Comparison of ENCODE assay signal across 13 cellular contexts in genomic region chr12:94660436-94660835, GRCh38.
"Had no signal": no experiment of that assay in that cellular context is flagged by ENCODE, and none has a peak within 500 bp of the region (broad histone marks: within the 10 kb centered on the region; RNA-seq: fewer than 3 reads in every experiment).

No MANE protein-coding gene starts in this region.

- H3K27me3 ChIP-seq: heart left ventricle, left lung, pancreas had no signal

- ATAC-seq: heart left ventricle, left lung, pancreas, right cardiac atrium had no signal

- H3K4me3 ChIP-seq: heart left ventricle, left lung, lung, pancreas, smooth muscle cell had no signal

- DNase-seq: effector memory CD4-positive, alpha-beta T cell; heart left ventricle; hippocampal formation; left lung; mesendoderm; naive B cell; occipital lobe; pancreas; right cardiac atrium; stimulated activated CD4-positive, alpha-beta T cell treated with anti-CD3 and anti-CD28 coated beads, Interleukin-2, amount 100 ng/mL, for 48 hours; stimulated activated naive CD4-positive, alpha-beta T cell treated with Interleukin-2 at 50 U/mL for 16 hours had no signal

- H3K27ac ChIP-seq: heart left ventricle, left lung, pancreas had no signal

- H3K4me1 ChIP-seq: pancreas had no signal

- H3K36me3 ChIP-seq: heart left ventricle, left lung, pancreas had no signal

- H3K9me3 ChIP-seq: heart left ventricle, left lung, pancreas had no signal
